12 cellular contexts compared by ENCODE assay signal in the genomic region with DNA sequence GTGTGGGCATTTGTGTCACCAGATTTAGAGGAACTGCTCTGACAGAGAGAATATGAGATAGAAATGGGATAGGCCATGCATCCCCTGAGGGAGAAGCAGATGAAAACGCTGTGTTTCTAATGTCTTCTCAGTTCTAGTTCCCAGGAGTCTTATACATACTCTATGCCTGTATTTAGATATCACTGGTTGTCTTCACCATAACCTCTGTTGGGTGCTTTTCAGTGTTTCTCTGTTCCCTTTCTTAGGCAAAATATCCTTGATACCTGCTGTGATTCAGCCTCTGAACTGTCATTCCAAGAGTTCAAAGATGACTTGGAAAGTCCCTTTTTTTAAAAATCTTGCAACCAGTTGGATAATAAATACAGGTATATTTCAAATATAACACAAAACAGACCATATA.
DNase-seq lines count a peak whose midpoint lies in the region; ATAC-seq, FAIRE-seq and TF ChIP-seq lines count a peak whose summit lies in the region.
"Had no signal": no experiment of that assay in that cellular context is flagged by ENCODE, and none has a peak within 500 bp of the region (broad histone marks: within the 10 kb centered on the region; RNA-seq: fewer than 3 reads in every experiment).

No MANE protein-coding gene starts in this region.

- no peak overlapping the region for H3K4me2 ChIP-seq in smooth muscle cell

- H3K9ac ChIP-seq in smooth muscle cell (ENCODE audit: low read depth) = no peak overlapping the region

- H3F3A ChIP-seq in smooth muscle cell (ENCODE audit: low read depth) = no peaks in the 10 kb centered on the region

- TF ChIP-seq CTCF in smooth muscle cell (IDR thresholded peaks at IDR 0.05; ENCODE audit: borderline replicate concordance, insufficient read depth, poor library complexity, severe bottlenecking) = no peak

- H3K36me3 ChIP-seq in smooth muscle cell (ENCODE audit: low read depth) = no peaks in the 10 kb centered on the region
- H3K36me3 ChIP-seq: uterus had no signal

- H3K27me3 ChIP-seq in smooth muscle cell (ENCODE audit: low read depth) = no peaks in the 10 kb centered on the region
- H3K27me3 ChIP-seq: uterus had no signal

- no peaks in the 10 kb centered on the region for H4K20me1 ChIP-seq in smooth muscle cell (ENCODE audit: low read depth)

- no peak overlapping the region for H3K4me3 ChIP-seq in smooth muscle cell
- H3K4me3 ChIP-seq: uterus had no signal

- H2AFZ ChIP-seq in smooth muscle cell (ENCODE audit: low read depth) = peak overlapping the region; percentile 21

- DNase-seq in smooth muscle cell (lab: John Stamatoyannopoulos, UW; ENCODE audit: unreplicated experiment) (no peak), RCC 7860 (ENCODE audit: low spot score) (no peak), NCI-H128 (lab: John Stamatoyannopoulos, UW; ENCODE audit: unreplicated experiment) (no peak), ureter (ENCODE audit: low spot score) (no peak)
- DNase-seq: COR-L47; naive thymus-derived CD4-positive, alpha-beta T cell; NCI-H748 treated with DMSO at 0.1 percent for 48 hours; uterus had no signal

- ATAC-seq in GM18909 (IDR thresholded peaks at IDR 0.05; ENCODE audit: poor library complexity, unreplicated experiment) (peak; percentile 63), GM21786 (IDR thresholded peaks at IDR 0.05; ENCODE audit: unreplicated experiment) (peak; percentile 57), HG03139 (IDR thresholded peaks at IDR 0.05; ENCODE audit: unreplicated experiment) (peak; percentile 50)
- ATAC-seq: naive thymus-derived CD4-positive, alpha-beta T cell had no signal

- 60% methylated on average over 1 of the region's 1 CpG for WGBS in smooth muscle cell (ENCODE audit: low lambda C conversion rate)

- no peaks in the 10 kb centered on the region for H3K9me3 ChIP-seq in smooth muscle cell (replicated peaks; ENCODE audit: low read depth)
- H3K9me3 ChIP-seq: uterus had no signal

- no peaks in the 10 kb centered on the region for H3K79me2 ChIP-seq in smooth muscle cell (ENCODE audit: low read depth)

- H3K27ac ChIP-seq in smooth muscle cell (ENCODE audit: low read depth) = peak overlapping the region; percentile 83

- H3K4me1 ChIP-seq in smooth muscle cell (ENCODE audit: low read depth) = peaks cover 7% of the 10 kb centered on the region
- H3K4me1 ChIP-seq: uterus had no signal

- no peak for FAIRE-seq in RCC 7860 (lab: Jason Lieb, UNC)
- FAIRE-seq: islet of Langerhans had no signal
